In genomic region chr10:28985137-28985885, GRCh38 we compare ENCODE assay signal across 17 cellular contexts.
DNase-seq lines count a peak whose midpoint lies in the region; ATAC-seq, FAIRE-seq and TF ChIP-seq lines count a peak whose summit lies in the region.
"Had no signal": no experiment of that assay in that cellular context is flagged by ENCODE, and none has a peak within 500 bp of the region (broad histone marks: within the 10 kb centered on the region; RNA-seq: fewer than 3 reads in every experiment).

No MANE protein-coding gene starts in this region.

- TF ChIP-seq EP300 in suprapubic skin (IDR thresholded peaks at IDR 0.05) = no peak

- FAIRE-seq in urothelium cell line (lab: Jason Lieb, UNC) = peak; percentile 56
- FAIRE-seq: pancreas had no signal

- peak; percentile 63 for DNase-seq in NCI-H82 (lab: John Stamatoyannopoulos, UW)
- no peak for DNase-seq in NCI-H82 treated with DMSO at 0.1 percent for 48 hours (lab: John Stamatoyannopoulos, UW; ENCODE audit: unreplicated experiment)
- DNase-seq in ascending aorta (ENCODE audit: low spot score in 2 of 2) = no peak
- no peak for DNase-seq in left ventricle myocardium superior
- DNase-seq in urothelium cell line (ENCODE audit: low spot score) = no peak
- DNase-seq in MV-4-11 (lab: John Stamatoyannopoulos, UW) = no peak
- no peak for DNase-seq in NCI-H2029 treated with DMSO at 0.1 percent for 48 hours (lab: John Stamatoyannopoulos, UW)
- no peak for DNase-seq in suprapubic skin (ENCODE audit: low spot score in 2 of 2)
- DNase-seq: CD4-positive, alpha-beta memory T cell; hippocampal formation; NCI-H524 treated with DMSO at 0.1 percent for 48 hours; stimulated activated CD4-positive, alpha-beta T cell treated with anti-CD3 and anti-CD28 coated beads, Interleukin-4, amount 100 ng/mL, for 1 hour had no signal

- H3K27me3 ChIP-seq in ascending aorta (no peaks in the 10 kb centered on the region), suprapubic skin (no peaks in the 10 kb centered on the region)
- H3K27me3 ChIP-seq: gastroesophageal sphincter, pancreas, sigmoid colon, tibial nerve had no signal

- no peak for TF ChIP-seq POLR2A in suprapubic skin (IDR thresholded peaks at IDR 0.05)

- H3K4me1 ChIP-seq in ascending aorta = peaks cover 0 to 18% of the 10 kb centered on the region in 2 donors
- H3K4me1 ChIP-seq in suprapubic skin = peaks cover 6% of the 10 kb centered on the region

- intact Hi-C loops in ascending aorta (cut with DNase I) = loop anchor here (2.0 kb wide), 2 partner anchors 47 to 105 kb away; no protein-coding TSS in a partner anchor
- intact Hi-C loops in left ventricle myocardium superior (cut with micrococcal nuclease) = loop anchor here (5.0 kb wide), 1 partner anchor 308 kb away; the partner anchor contains the start of gene BAMBI

- peak; percentile 83 for ATAC-seq in left ventricle myocardium superior
- ATAC-seq: Panc1 had no signal

- peak overlapping the region; percentile 43 to 47 for H3K27ac ChIP-seq in ascending aorta
- H3K27ac ChIP-seq in suprapubic skin = no peak overlapping the region
- H3K27ac ChIP-seq: gastroesophageal sphincter, tibial nerve had no signal

- H3K9me3 ChIP-seq in ascending aorta (no peaks in the 10 kb centered on the region), suprapubic skin (no peaks in the 10 kb centered on the region)
- H3K9me3 ChIP-seq: gastroesophageal sphincter, pancreas, sigmoid colon, tibial nerve had no signal

- TF ChIP-seq CTCF in ascending aorta (IDR thresholded peaks at IDR 0.05) (no peak), suprapubic skin (IDR thresholded peaks at IDR 0.05) (no peak)

- H3K36me3 ChIP-seq in ascending aorta = no peaks in the 10 kb centered on the region
- H3K36me3 ChIP-seq in suprapubic skin = no peaks in the 10 kb centered on the region
- H3K36me3 ChIP-seq: gastroesophageal sphincter, pancreas, sigmoid colon, tibial nerve had no signal

- 75% methylated on average over 7 of the region's 8 CpGs for WGBS in suprapubic skin

- H3K4me3 ChIP-seq in ascending aorta = no peak overlapping the region
- no peak overlapping the region for H3K4me3 ChIP-seq in suprapubic skin
- H3K4me3 ChIP-seq: gastroesophageal sphincter, pancreas, sigmoid colon, tibial nerve had no signal
